In the genomic region with DNA sequence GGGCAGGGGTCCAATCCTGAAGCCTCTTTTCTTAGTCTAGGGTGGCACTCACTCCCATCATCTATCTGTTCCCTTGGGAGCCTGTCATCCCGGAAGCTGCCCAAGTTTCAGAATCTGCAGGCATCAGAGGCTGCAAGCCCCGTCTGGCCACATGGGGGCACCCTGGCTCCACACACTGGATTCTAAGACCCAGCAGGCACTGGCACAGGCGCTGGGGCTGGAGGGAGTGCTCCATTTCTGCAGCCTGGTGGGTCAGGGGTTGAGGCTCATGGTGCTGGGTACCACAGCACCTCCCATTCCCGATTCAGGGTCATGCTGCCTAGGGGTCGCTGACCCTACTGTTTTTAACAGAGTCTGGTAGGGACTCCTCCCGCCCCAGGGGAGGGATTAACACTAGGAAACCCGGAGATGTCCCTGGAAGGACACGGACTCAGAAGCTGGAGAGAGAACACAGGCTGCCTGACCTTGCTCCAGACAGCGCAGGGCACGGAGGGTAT, we compare ENCODE assay signal across 8 cellular contexts.
DNase-seq lines count a peak whose midpoint lies in the region; ATAC-seq and TF ChIP-seq lines count a peak whose summit lies in the region.

No MANE protein-coding gene starts in this region.

- no peak for ATAC-seq in HG03108 (IDR thresholded peaks at IDR 0.05; ENCODE audit: unreplicated experiment)

- DNase-seq in ACHN (peak; percentile 70), GM13976 (ENCODE audit: low spot score) (peak; percentile 82), SK-MEL-5 (ENCODE audit: low read depth, low spot score) (peak; percentile 86), ascending aorta (ENCODE audit: low spot score in 2 of 2) (peak in 1 of 2 donors; percentile 80), hepatic stellate cell (ENCODE audit: low spot score) (peak; percentile 79), retinal pigment epithelial cell (ENCODE audit: low read depth) (peak; percentile 5)

- TF ChIP-seq CTCF in GM13976 (IDR thresholded peaks at IDR 0.05; ENCODE audit: borderline replicate concordance, control extremely low read depth, extremely low read depth, insufficient read depth, missing control alignments) (peak; percentile 97), LNCAP (IDR thresholded peaks at IDR 0.05) (peak; percentile 92), ascending aorta (IDR thresholded peaks at IDR 0.05) (peak; percentile 77 to 97 (median 84)), retinal pigment epithelial cell (conservative IDR thresholded peaks at IDR 0.05; ENCODE audit: low read depth, low read length) (peak; percentile 97)

- H3K27me3 ChIP-seq in ascending aorta = no peaks in the 10 kb centered on the region

- in situ Hi-C loops in ACHN (cut with HindIII; ENCODE audit: low pct_ligation_motif_present, low pct_unique_long_range_greater_than_20kb, low sequenced_read_pairs) (no loop called here), GM13976 (cut with MboI; ENCODE audit: low sequenced_read_pairs, unreplicated experiment) (loop anchor here (10.0 to 25.0 kb wide), 4 partner anchors 210 to 810 kb away; no protein-coding TSS in a partner anchor), SK-MEL-5 (cut with HindIII; ENCODE audit: low pct_unique_long_range_greater_than_20kb, low sequenced_read_pairs) (no loop called here)

- H3K4me3 ChIP-seq in ascending aorta (no peak overlapping the region), retinal pigment epithelial cell (ENCODE audit: low read length) (no peak overlapping the region)

- no peak overlapping the region for H3K27ac ChIP-seq in ascending aorta

- H3K36me3 ChIP-seq in ascending aorta = no peaks in the 10 kb centered on the region

- no peaks in the 10 kb centered on the region for H3K9me3 ChIP-seq in ascending aorta

- intact Hi-C loops in ascending aorta (cut with DNase I) = loop anchor here (1.0 to 2.0 kb wide), 2 partner anchors 277 to 803 kb away; no protein-coding TSS in a partner anchor

- H3K4me1 ChIP-seq in ascending aorta = no peaks in the 10 kb centered on the region
